11 cellular contexts compared by ENCODE assay signal in the genomic region with DNA sequence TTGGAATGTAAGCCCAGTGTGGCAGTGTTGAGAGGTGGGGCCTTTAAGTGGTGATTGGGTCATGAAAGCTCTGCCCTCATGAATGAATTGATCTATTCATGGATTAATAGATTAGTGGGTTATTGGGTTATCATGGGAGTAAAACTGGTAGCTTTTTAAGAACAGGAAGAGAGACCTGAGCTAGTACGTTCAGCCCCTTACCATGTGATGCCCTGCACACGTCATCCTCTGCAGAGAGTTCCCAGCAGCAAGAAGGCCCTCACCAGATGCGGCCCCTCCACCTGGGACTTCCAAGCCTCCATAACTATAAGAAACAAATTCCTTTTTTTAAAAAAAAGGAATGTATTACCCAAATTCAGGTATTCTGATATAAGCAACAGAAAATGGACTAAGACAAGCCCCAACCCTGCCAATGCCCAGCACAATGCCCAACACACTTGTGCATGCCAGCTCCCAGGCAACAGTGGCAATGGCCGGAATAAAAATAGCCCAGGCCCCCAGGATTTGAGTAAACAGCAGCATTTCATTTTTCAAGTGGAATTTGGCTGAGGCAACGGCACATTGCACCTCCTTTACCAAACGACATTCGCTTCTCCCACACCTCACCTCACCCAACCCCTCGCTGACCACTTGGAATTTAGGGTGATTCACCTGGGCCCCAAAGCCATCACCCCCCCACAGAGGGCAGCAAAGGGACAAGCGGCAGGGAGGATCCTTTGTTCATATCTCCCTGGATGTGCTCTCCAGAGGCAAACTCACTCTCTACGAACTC.
A peak's percentile ranks its signal among the peaks of the same experiment; 100 is the strongest.
DNase-seq lines count a peak whose midpoint lies in the region; ATAC-seq, FAIRE-seq and TF ChIP-seq lines count a peak whose summit lies in the region.
"Had no signal": no experiment of that assay in that cellular context is flagged by ENCODE, and none has a peak within 500 bp of the region (broad histone marks: within the 10 kb centered on the region; RNA-seq: fewer than 3 reads in every experiment).

No MANE protein-coding gene starts in this region.

- FAIRE-seq in pancreas (lab: Jason Lieb, UNC), result no peak
- FAIRE-seq: endometrium had no signal

- H3K9me3 ChIP-seq in ascending aorta (no peaks in the 10 kb centered on the region), right cardiac atrium (ENCODE audit: control insufficient read depth, low read length) (no peaks in the 10 kb centered on the region), pancreas (no peaks in the 10 kb centered on the region), WERI-Rb-1 (ENCODE audit: severe bottlenecking) (peaks cover 4% of the 10 kb centered on the region)

- H3K4me1 ChIP-seq in ascending aorta (peaks cover 26 to 55% of the 10 kb centered on the region in 2 donors), right cardiac atrium (ENCODE audit: control insufficient read depth, insufficient read depth, low read length) (peaks cover 17% of the 10 kb centered on the region), pancreas (peaks cover 14 to 40% (median 39%) of the 10 kb centered on the region in 3 donors)

- H3K27ac ChIP-seq in ascending aorta (peak overlapping the region; percentile 86 to 94), right cardiac atrium (ENCODE audit: low read length) (peak overlapping the region; percentile 82), pancreas (peak overlapping the region in 3 of 4 donors; percentile 31 to 51 (median 46)), WERI-Rb-1 (no peak overlapping the region)

- H3K27me3 ChIP-seq in ascending aorta, result no peaks in the 10 kb centered on the region
- H3K27me3 ChIP-seq in right cardiac atrium (ENCODE audit: control insufficient read depth, insufficient read depth), result no peaks in the 10 kb centered on the region
- no peaks in the 10 kb centered on the region for H3K27me3 ChIP-seq in pancreas
- H3K27me3 ChIP-seq in WERI-Rb-1 (ENCODE audit: insufficient read depth, low read depth, severe bottlenecking), result no peaks in the 10 kb centered on the region

- H3K36me3 ChIP-seq in ascending aorta (no peaks in the 10 kb centered on the region), pancreas (no peaks in the 10 kb centered on the region), WERI-Rb-1 (no peaks in the 10 kb centered on the region)

- DNase-seq in Daoy (ENCODE audit: low read depth) (peak; percentile 26), ascending aorta (ENCODE audit: low spot score in 2 of 2) (peak in 1 of 2 donors; percentile 82), right cardiac atrium (no peak), pancreas (peak in 1 of 6 donors; percentile 44), WERI-Rb-1 (no peak)
- DNase-seq: occipital lobe, SW 1271 had no signal

- ATAC-seq in right cardiac atrium (peak; percentile 9 to 12), pancreas (peak in 2 of 4 donors; percentile 12 to 40), GM19035 (IDR thresholded peaks at IDR 0.05; ENCODE audit: unreplicated experiment) (no peak), HG03565 (IDR thresholded peaks at IDR 0.05; ENCODE audit: unreplicated experiment) (no peak), HG03342 (IDR thresholded peaks at IDR 0.05; ENCODE audit: unreplicated experiment) (no peak)

- TF ChIP-seq CTCF in ascending aorta (IDR thresholded peaks at IDR 0.05) (peak in 1 of 3 experiments; percentile 19), pancreas (IDR thresholded peaks at IDR 0.05) (no peak), WERI-Rb-1 (IDR thresholded peaks at IDR 0.05; ENCODE audit: low read depth, low read length) (no peak)

- H3K4me3 ChIP-seq in ascending aorta, result peak overlapping the region in 1 of 2 donors; percentile 37
- no peak overlapping the region for H3K4me3 ChIP-seq in right cardiac atrium (ENCODE audit: low read length)
- H3K4me3 ChIP-seq in pancreas, result no peak overlapping the region
- no peak overlapping the region for H3K4me3 ChIP-seq in WERI-Rb-1 (ENCODE audit: low read depth, low read length)

- intact Hi-C loops in ascending aorta (cut with DNase I), result loop anchor here (5.0 kb wide), 1 partner anchor 50 kb away; no protein-coding TSS in a partner anchor
- intact Hi-C loops in right cardiac atrium (cut with DNase I), result loop anchor here in 2 of 4 donors (5.0 to 10.0 kb wide), 4 partner anchors 162 to 378 kb away; no protein-coding TSS in a partner anchor
- intact Hi-C loops in pancreas (cut with DNase I), result no loop called here

- WGBS in right cardiac atrium, result 50% methylated on average over 10 of the region's 10 CpGs
- WGBS in pancreas, 2 donors, result 54 to 55% methylated on average over 10 of the region's 10 CpGs

Comparison
In these comparisons a context has a peak if more than half of its experiments do, and no peak if none do; other contexts are left out.
1. ATAC-seq: peak in right cardiac atrium (2 of 2); none in GM19035 (single experiment), HG03565 (single experiment) and HG03342 (single experiment).